20 cellular contexts compared by ENCODE assay signal in the genomic region with DNA sequence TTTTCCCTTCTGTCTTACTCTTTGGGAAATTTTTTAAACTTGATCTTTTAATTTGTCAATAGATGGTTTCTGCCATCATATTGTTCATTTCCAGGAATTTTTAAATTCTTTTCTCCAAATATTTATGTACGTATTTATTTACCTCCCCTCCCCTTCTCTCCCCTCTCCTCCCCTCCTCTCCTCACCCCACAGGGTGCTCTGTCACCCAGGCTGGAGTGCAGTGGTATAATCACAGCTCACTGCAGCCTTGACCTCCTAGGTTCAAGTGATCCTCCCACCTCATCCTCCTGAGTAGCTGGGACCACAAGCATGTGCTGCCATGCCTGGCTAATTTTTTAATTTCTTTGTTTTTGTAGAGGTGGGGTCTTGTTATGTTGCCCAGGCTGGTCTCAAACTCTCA.
DNase-seq lines count a peak whose midpoint lies in the region; ATAC-seq, FAIRE-seq and TF ChIP-seq lines count a peak whose summit lies in the region.
"Had no signal": no experiment of that assay in that cellular context is flagged by ENCODE, and none has a peak within 500 bp of the region (broad histone marks: within the 10 kb centered on the region; RNA-seq: fewer than 3 reads in every experiment).

No MANE protein-coding gene starts in this region.

- H2BK15ac ChIP-seq in mesendoderm (replicated peaks; ENCODE audit: low read depth): no peak overlapping the region

- POLR2A ChIA-PET in A549 (lab: Yijun Ruan, JAX): no interaction called here
- POLR2A ChIA-PET in HEK293 (lab: Yijun Ruan, JAX): no interaction called here

- H3K4me2 ChIP-seq in A549: peak overlapping the region; percentile 72
- H3K4me2 ChIP-seq in astrocyte (ENCODE audit: low read length): peak overlapping the region; percentile 78
- H3K4me2 ChIP-seq in mesendoderm (ENCODE audit: low read length): no peak overlapping the region

- H3K27me3 Mint-ChIP-seq in astrocyte (ENCODE audit: low read depth, unreplicated experiment): no peaks in the 10 kb centered on the region
- no peaks in the 10 kb centered on the region; the same call in 1 of the 2 replicates for H3K27me3 Mint-ChIP-seq in HFFc6 (ENCODE audit: insufficient read depth)
- H3K27me3 Mint-ChIP-seq: CD4-positive, alpha-beta T cell had no signal

- no peak overlapping the region for H2BK5ac ChIP-seq in mesendoderm (ENCODE audit: low read length)

- H3K4me1 ChIP-seq in A549: peaks cover 72% of the 10 kb centered on the region
- peaks cover 25% of the 10 kb centered on the region for H3K4me1 ChIP-seq in HEK293 (ENCODE audit: control insufficient read depth, insufficient read depth, low read length)
- H3K4me1 ChIP-seq in astrocyte (ENCODE audit: insufficient read depth, low read length): peaks cover 41% of the 10 kb centered on the region
- H3K4me1 ChIP-seq in mesendoderm (ENCODE audit: control insufficient read depth, low read depth, low read length): peaks cover 12% of the 10 kb centered on the region

- CTCF ChIA-PET in A549 (lab: Yijun Ruan, JAX): interaction anchor here (1.3 kb wide), 1 partner anchor 8 kb away, joined by 3 read pairs; no protein-coding TSS in a partner anchor
- CTCF ChIA-PET in HEK293 (lab: Yijun Ruan, JAX): interaction anchor here (0.9 to 1.2 kb wide), 2 partner anchors 13 to 77 kb away, joined by 3 read pairs; no protein-coding TSS in a partner anchor

- H3K4me3 Mint-ChIP-seq in astrocyte (ENCODE audit: unreplicated experiment) (no peak overlapping the region), HFFc6 (no peak overlapping the region; the same call in 1 of the 2 replicates)
- H3K4me3 Mint-ChIP-seq: CD4-positive, alpha-beta T cell had no signal

- TF ChIP-seq POLR2A in A549 (IDR thresholded peaks at IDR 0.05; ENCODE audit: low read length) (no peak), GM12891 (IDR thresholded peaks at IDR 0.05; ENCODE audit: low read depth, low read length) (no peak)

- H3K23ac ChIP-seq in mesendoderm (ENCODE audit: low read length): no peak overlapping the region

- FAIRE-seq in A549 (lab: Jason Lieb, UNC) (no peak), astrocyte (lab: Jason Lieb, UNC) (no peak), GM12891 (lab: Jason Lieb, UNC) (no peak)
- FAIRE-seq: GM12878 had no signal

- H3K9me3 Mint-ChIP-seq in astrocyte (ENCODE audit: unreplicated experiment) (no peaks in the 10 kb centered on the region), HFFc6 (no peaks in the 10 kb centered on the region)
- H3K9me3 Mint-ChIP-seq: CD4-positive, alpha-beta T cell had no signal

- TF ChIP-seq CTCF in A549 (IDR thresholded peaks at IDR 0.05): no peak
- no peak for TF ChIP-seq CTCF in HEK293 (tag by site-specific recombination; IDR thresholded peaks at IDR 0.05)
- no peak for TF ChIP-seq CTCF in astrocyte (IDR thresholded peaks at IDR 0.05; ENCODE audit: insufficient read depth, low read depth, low read length)
- no peak for TF ChIP-seq CTCF in HFFc6 (IDR thresholded peaks at IDR 0.05)

- H3K36me3 Mint-ChIP-seq in astrocyte (ENCODE audit: low read depth, unreplicated experiment) (peaks cover 2% of the 10 kb centered on the region), HFFc6 (ENCODE audit: low read depth) (no peaks in the 10 kb centered on the region)

- 30% methylated on average over 1 of the region's 1 CpG for whole genome bisulfite sequencing in A549 (ENCODE audit: missing lambda C conversion rate)
- whole genome bisulfite sequencing in mesendoderm (ENCODE audit: extremely low coverage, insufficient coverage, low lambda C conversion rate): no CpG with 5 or more reads among the region's 1 CpG

- peaks cover 20% of the 10 kb centered on the region for H3K79me1 ChIP-seq in mesendoderm (ENCODE audit: low read length)

- H3K56ac ChIP-seq in mesendoderm (ENCODE audit: low read length): no peak overlapping the region

- H2AK5ac ChIP-seq in mesendoderm (ENCODE audit: low read length): no peak overlapping the region

- DNase-seq in A549 (ENCODE audit: low read depth in 1 of 2, low spot score in 1 of 2) (no peak), astrocyte (ENCODE audit: low read depth) (no peak), mesendoderm (no peak), HFFc6 (no peak), COR-L47 (lab: John Stamatoyannopoulos, UW) (no peak), NCI-H2196 treated with DMSO at 0.1 percent for 48 hours (lab: John Stamatoyannopoulos, UW; ENCODE audit: unreplicated experiment) (no peak), GM12891 (ENCODE audit: insufficient read length, low spot score) (no peak)
- DNase-seq: CD4-positive, alpha-beta T cell; GF-D8; H7; NCI-H1105 treated with DMSO at 0.1 percent for 48 hours; NCI-H1694; NCI-H510A treated with DMSO at 0.1 percent for 48 hours; NCI-H82; PC-3; SIG-M5 had no signal

- H2AFZ ChIP-seq in astrocyte (ENCODE audit: low read depth, low read length): no peak overlapping the region

- peak overlapping the region; percentile 23; the same call in 2 of the 3 replicates for H3K4me3 ChIP-seq in A549
- H3K4me3 ChIP-seq in HEK293 (ENCODE audit: low read depth, low read length): no peak overlapping the region
- H3K4me3 ChIP-seq in astrocyte (ENCODE audit: insufficient read depth, low read depth, low read length): no peak overlapping the region
- H3K4me3 ChIP-seq in mesendoderm (ENCODE audit: low read length): no peak overlapping the region
- H3K4me3 ChIP-seq: GM12878 had no signal

- no peak overlapping the region for H3K4ac ChIP-seq in mesendoderm (ENCODE audit: low read depth, low read length)

- ATAC-seq in A549: no peak; a peak in 1 of 6 replicates
- ATAC-seq: GM12878, PC-3 had no signal

- H3K79me2 ChIP-seq in astrocyte (ENCODE audit: insufficient read depth, low read length) (peaks cover 89% of the 10 kb centered on the region), mesendoderm (ENCODE audit: control insufficient read depth, insufficient read depth, low read length) (peaks cover 38% of the 10 kb centered on the region)

- H3K36me3 ChIP-seq in HEK293 (ENCODE audit: control insufficient read depth in 2 of 2, insufficient read depth in 1 of 2, low read length in 2 of 2) (no peaks in the 10 kb centered on the region), astrocyte (ENCODE audit: insufficient read depth, low read length) (no peaks in the 10 kb centered on the region), mesendoderm (ENCODE audit: control insufficient read depth, insufficient read depth, low read length) (no peaks in the 10 kb centered on the region)

- no peaks in the 10 kb centered on the region for H3K9me3 ChIP-seq in A549
- no peaks in the 10 kb centered on the region for H3K9me3 ChIP-seq in HEK293 (ENCODE audit: control insufficient read depth, insufficient read depth, low read depth, low read length)
- H3K9me3 ChIP-seq in astrocyte (ENCODE audit: insufficient read depth, low read depth, low read length): no peaks in the 10 kb centered on the region

- H4K20me1 ChIP-seq in astrocyte (ENCODE audit: insufficient read depth, low read length): peaks cover 45% of the 10 kb centered on the region

- TF ChIP-seq RAD21 in A549 (conservative IDR thresholded peaks at IDR 0.05 in 1 of 2, IDR thresholded peaks at IDR 0.05 in 1 of 2): no peak

- H3K9ac ChIP-seq in astrocyte (ENCODE audit: low read length) (peak overlapping the region; percentile 50), mesendoderm (ENCODE audit: low read length) (no peak overlapping the region)

- no peak overlapping the region for H3K18ac ChIP-seq in mesendoderm (ENCODE audit: low read length)

- H3K4me1 Mint-ChIP-seq in astrocyte (ENCODE audit: low read depth, unreplicated experiment) (peaks cover 37% of the 10 kb centered on the region), HFFc6 (ENCODE audit: low read depth) (peaks cover 76% of the 10 kb centered on the region)

- no peak overlapping the region for H4K5ac ChIP-seq in mesendoderm (ENCODE audit: low read length)

- H3K27me3 ChIP-seq in astrocyte (ENCODE audit: insufficient read depth, low read length) (no peaks in the 10 kb centered on the region), mesendoderm (ENCODE audit: insufficient read depth, low read length, poor library complexity) (no peaks in the 10 kb centered on the region)

- TF ChIP-seq EP300 in A549 (IDR thresholded peaks at IDR 0.05): no peak

- no peak overlapping the region for H2BK120ac ChIP-seq in mesendoderm (ENCODE audit: low read depth, low read length)

- H3K27ac Mint-ChIP-seq in astrocyte (ENCODE audit: unreplicated experiment) (no peak overlapping the region), HFFc6 (no peak overlapping the region)
- H3K27ac Mint-ChIP-seq: CD4-positive, alpha-beta T cell had no signal

- peak overlapping the region; percentile 71 to 79 for H3K27ac ChIP-seq in A549
- peak overlapping the region; percentile 6; the same call in 1 of the 2 replicates for H3K27ac ChIP-seq in HEK293 (ENCODE audit: extremely low read depth, low read depth, low read length)
- no peak overlapping the region for H3K27ac ChIP-seq in astrocyte (ENCODE audit: low read depth, low read length)
- H3K27ac ChIP-seq in mesendoderm (ENCODE audit: low read depth, low read length): peak overlapping the region; percentile 36
- H3K27ac ChIP-seq: HL-60, RWPE1 had no signal

- H4K8ac ChIP-seq in mesendoderm (ENCODE audit: low read depth, low read length): no peak overlapping the region

TF ChIP-seq in A549, 52 proteins besides CTCF, POLR2A, EP300 and RAD21 (continues in another document):
- TF ChIP-seq RFX5 (IDR thresholded peaks at IDR 0.05): no peak

TF ChIP-seq in HEK293, 187 proteins besides CTCF, POLR2A, EP300 and RAD21:
- TF ChIP-seq ZNF571 (tag by site-specific recombination; IDR thresholded peaks at IDR 0.05) (no peak), GLIS1 (tag by site-specific recombination; IDR thresholded peaks at IDR 0.05) (peak; percentile 91), ZNF266 (tag by site-specific recombination; IDR thresholded peaks at IDR 0.05; ENCODE audit: low read depth) (no peak), SP7 (tag by site-specific recombination; IDR thresholded peaks at IDR 0.05) (no peak), WT1 (tag by site-specific recombination; IDR thresholded peaks at IDR 0.05) (peak; percentile 78)
TF ChIP-seq in HEK293: peak in this region for 2.

TF ChIP-seq in GM12891, 5 proteins besides CTCF, POLR2A, EP300 and RAD21:
- TF ChIP-seq POU2F2 (IDR thresholded peaks at IDR 0.05; ENCODE audit: low read depth, low read length) (no peak), SPI1 (IDR thresholded peaks at IDR 0.05; ENCODE audit: low read depth, low read length) (no peak), POLR2AphosphoS5 (IDR thresholded peaks at IDR 0.05; ENCODE audit: low read depth, low read length) (no peak), TAF1 (IDR thresholded peaks at IDR 0.05; ENCODE audit: low read depth, low read length) (no peak), PAX5 (IDR thresholded peaks at IDR 0.05; ENCODE audit: insufficient read depth, low read length, severe bottlenecking) (no peak)
